Comparison of ENCODE assay signal across 8 cellular contexts in genomic region chr2:26245810-26246209, GRCh38. TPM values are rescaled to one million over a fixed set of nuclear protein-coding genes. Genes with fewer than 3 reads are reported as not detected.
DNase-seq lines count a peak whose midpoint lies in the region; ATAC-seq, FAIRE-seq and TF ChIP-seq lines count a peak whose summit lies in the region.

No MANE protein-coding gene starts in this region.

- H3K4me3 Mint-ChIP-seq in brain: peak overlapping the region; percentile 96 to 100 (median 99)

- 15% methylated on average over 2 of the region's 3 CpGs; no CpG with 5 or more reads in 1 of the 2 experiments for WGBS in mesodermal cell (ENCODE audit: insufficient coverage in 2 of 2), 2 experiments

- DNase-seq in GM10248 (ENCODE audit: extremely low spot score) (peak; percentile 55), Karpas-422 (peak; percentile 70), 8988T (no peak), left lobe of liver (ENCODE audit: low spot score) (no peak), D721Med (ENCODE audit: insufficient read length, low spot score) (no peak)

- no peaks in the 10 kb centered on the region for H3K36me3 Mint-ChIP-seq in brain

- H3K27ac ChIP-seq in Karpas-422 (ENCODE audit: low read length): peak overlapping the region; percentile 81
- H3K27ac ChIP-seq in mesodermal cell (ENCODE audit: low read depth, low read length, severe bottlenecking): no peak overlapping the region

- H3K27me3 ChIP-seq in Karpas-422 (ENCODE audit: low read length): no peaks in the 10 kb centered on the region

- no peaks in the 10 kb centered on the region for H3K9me2 ChIP-seq in Karpas-422 (replicated peaks; ENCODE audit: insufficient read depth, low read length)

- peak overlapping the region; percentile 95 for H3K4me2 ChIP-seq in Karpas-422 (ENCODE audit: low read depth, low read length, poor library complexity, severe bottlenecking)

- POLR2A ChIA-PET in GM10248 (lab: Yijun Ruan, JAX): interaction anchor here (0.6 to 0.7 kb wide), 3 partner anchors 9 to 1934 kb away, joined by 3 to 9 read pairs (median 3); no protein-coding TSS in a partner anchor

- no peak for FAIRE-seq in D721Med (lab: Jason Lieb, UNC)

- TF ChIP-seq CTCF in GM10248 (IDR thresholded peaks at IDR 0.05; ENCODE audit: control extremely low read depth, extremely low read depth, low read depth, missing control alignments) (no peak), brain (conservative IDR thresholded peaks at IDR 0.05) (no peak), D721Med (IDR thresholded peaks at IDR 0.05; ENCODE audit: insufficient read depth, missing control alignments) (no peak)

- peaks cover 18% of the 10 kb centered on the region for H3K27me3 Mint-ChIP-seq in brain

- peaks cover 58% of the 10 kb centered on the region for H3K4me1 Mint-ChIP-seq in brain

- H3K36me3 ChIP-seq in Karpas-422 (ENCODE audit: insufficient read depth, low read length) (no peaks in the 10 kb centered on the region), mesodermal cell (ENCODE audit: control insufficient read depth, insufficient read depth, low read length) (no peaks in the 10 kb centered on the region)

- H3K4me3 ChIP-seq in Karpas-422 (ENCODE audit: low read length): peak overlapping the region; percentile 95
- H3K4me3 ChIP-seq in mesodermal cell (ENCODE audit: extremely low read depth, insufficient read depth, low read length, poor library complexity, severe bottlenecking): peak overlapping the region; percentile 91

- CTCF ChIA-PET in GM10248 (lab: Yijun Ruan, JAX): interaction anchor here (1.0 to 3.5 kb wide), 6 partner anchors 8 to 71 kb away, joined by 3 to 16 read pairs (median 4); no protein-coding TSS in a partner anchor

- H3K9me3 Mint-ChIP-seq in brain: no peaks in the 10 kb centered on the region

- no peaks in the 10 kb centered on the region for H3K9me3 ChIP-seq in Karpas-422 (ENCODE audit: low read length)
- no peaks in the 10 kb centered on the region for H3K9me3 ChIP-seq in mesodermal cell (ENCODE audit: control insufficient read depth, low read length)

- H2AFZ ChIP-seq in Karpas-422 (ENCODE audit: low read length): no peak overlapping the region; the same call in 1 of the 2 replicates

- peak overlapping the region; percentile 99 to 100 (median 100) for H3K27ac Mint-ChIP-seq in brain

- H3K4me1 ChIP-seq in Karpas-422 (ENCODE audit: low read length): peaks cover 53% of the 10 kb centered on the region
- peaks cover 11% of the 10 kb centered on the region for H3K4me1 ChIP-seq in mesodermal cell (ENCODE audit: control insufficient read depth, insufficient read depth, low read length, poor library complexity, severe bottlenecking)

- H3K79me2 ChIP-seq in Karpas-422 (ENCODE audit: low read length): peaks cover 96% of the 10 kb centered on the region

- ATAC-seq in GM21528 (IDR thresholded peaks at IDR 0.05; ENCODE audit: low FRiP score, unreplicated experiment) (peak; percentile 36), left lobe of liver (no peak)

- H4K20me1 ChIP-seq in Karpas-422 (ENCODE audit: insufficient read depth, low read depth, low read length): no peaks in the 10 kb centered on the region; the same call in 1 of the 2 replicates

- peak overlapping the region; percentile 89 for H3K9ac ChIP-seq in Karpas-422 (ENCODE audit: low read length)

RNA-seq across cellular contexts. Expression of gene HADHB, which starts 1.1 kb away (rescaled TPM):
- 40.7 and 48.8 TPM in 2 replicates for total RNA-seq in Karpas-422 (2014; rRNA removed; shearing (Covaris generic); ENCODE audit: low replicate concordance)
- polyA plus RNA-seq in brain (ENCODE audit: insufficient read depth, low read depth, low replicate concordance): 123 TPM
- polyA plus RNA-seq in mesodermal cell (2013, experiment 1 of 2): 62.2 TPM
- 64.1 TPM for polyA plus RNA-seq in mesodermal cell (2013, experiment 2 of 2)
- 178 TPM for total RNA-seq in left lobe of liver

RNA-seq across cellular contexts. Expression of gene HADHA, which starts 1.4 kb away (rescaled TPM):
- total RNA-seq in Karpas-422 (2014; rRNA removed; shearing (Covaris generic); ENCODE audit: low replicate concordance): 99.9 and 113 TPM in 2 replicates
- 146 TPM for polyA plus RNA-seq in brain (ENCODE audit: insufficient read depth, low read depth, low replicate concordance)
- 128 TPM for polyA plus RNA-seq in mesodermal cell (2013, experiment 1 of 2)
- polyA plus RNA-seq in mesodermal cell (2013, experiment 2 of 2): 126 TPM
- 144 TPM for total RNA-seq in left lobe of liver

Comparison
In these comparisons a context has a peak if more than half of its experiments do, and no peak if none do; other contexts are left out.
1. DNase-seq: peak in GM10248 (single experiment) and Karpas-422 (single experiment); none in 8988T (single experiment), left lobe of liver (single experiment) and D721Med (single experiment).